16 cellular contexts compared by ENCODE assay signal in the genomic region with DNA sequence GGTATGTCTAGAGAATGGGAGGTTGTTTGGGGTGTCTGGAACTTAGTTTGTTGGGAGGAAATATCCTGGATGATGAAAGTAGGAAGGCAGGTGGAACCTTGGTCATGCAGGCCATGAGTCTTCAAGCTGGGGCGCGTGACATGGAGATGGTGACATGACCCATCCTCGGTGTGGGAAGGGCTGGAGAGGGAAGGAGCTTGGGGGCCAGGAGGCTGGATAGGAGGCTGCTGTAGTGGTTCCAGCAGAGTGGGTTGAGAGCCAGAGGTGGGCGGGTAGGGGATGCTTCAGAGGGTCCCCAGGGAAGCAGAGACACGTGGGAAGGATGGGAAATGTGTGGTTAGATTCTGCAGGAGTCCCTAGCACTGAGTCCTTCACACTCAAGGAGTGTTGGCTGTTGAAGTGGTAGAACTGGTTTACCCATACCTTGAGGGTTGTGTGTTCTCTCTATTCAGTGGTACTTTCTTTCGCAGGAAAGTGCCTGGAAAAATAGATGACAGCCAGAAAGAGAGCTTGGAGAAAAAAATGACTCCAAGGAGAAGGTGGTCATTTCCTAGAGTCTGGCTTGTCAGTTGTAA. TPM values are rescaled to one million over a fixed set of nuclear protein-coding genes. Genes with fewer than 3 reads are reported as not detected.
DNase-seq lines count a peak whose midpoint lies in the region; ATAC-seq and TF ChIP-seq lines count a peak whose summit lies in the region.
"Had no signal": no experiment of that assay in that cellular context is flagged by ENCODE, and none has a peak within 500 bp of the region (broad histone marks: within the 10 kb centered on the region; RNA-seq: fewer than 3 reads in every experiment).

No MANE protein-coding gene starts in this region.

- peaks cover 37 to 85% (median 80%) of the 10 kb centered on the region in 11 experiments for H3K9me3 ChIP-seq in BLaER1 treated with 17β-estradiol and CSF1 and Interleukin-3, amounts not matched to agents 10 nM and 100 nM (replicated peaks in 1 of 11)
- H3K9me3 ChIP-seq in lung (ENCODE audit: control insufficient read depth in 2 of 2, insufficient read depth in 1 of 2, low read length in 1 of 2) (peaks cover 0 to 2% of the 10 kb centered on the region in 2 donors), right cardiac atrium (ENCODE audit: control insufficient read depth, low read length) (no peaks in the 10 kb centered on the region)

- no peak overlapping the region for H3K9ac ChIP-seq in BLaER1 treated with 17β-estradiol and CSF1 and Interleukin-3, amounts not matched to agents 10 nM and 100 nM

- intact Hi-C loops in right cardiac atrium (cut with DNase I), result no loop called here

- H3K9me3 Mint-ChIP-seq in WTC11 (peaks cover 28% of the 10 kb centered on the region), HFFc6 (peaks cover 10% of the 10 kb centered on the region)
- H3K9me3 Mint-ChIP-seq: natural killer cell treated with Interleukin-12 subunit alpha and Interleukin-12 subunit beta and Interleukin-15 and Interleukin-18, amount 100 ng/mL, for 72 hours had no signal

- H3K4me1 ChIP-seq in BLaER1 treated with 17β-estradiol and CSF1 and Interleukin-3, amounts not matched to agents 10 nM and 100 nM, result peaks cover 0 to 9% (median 7%) of the 10 kb centered on the region in 10 experiments; a peak in 13 of 20 replicates
- peaks cover 0 to 1% of the 10 kb centered on the region in 2 donors for H3K4me1 ChIP-seq in lung (ENCODE audit: control insufficient read depth in 2 of 2, insufficient read depth in 2 of 2, low read length in 2 of 2)
- H3K4me1 ChIP-seq in right cardiac atrium (ENCODE audit: control insufficient read depth, insufficient read depth, low read length), result no peaks in the 10 kb centered on the region

- TF ChIP-seq RAD21 in Ishikawa (IDR thresholded peaks at IDR 0.05; ENCODE audit: low read depth), result no peak

- POLR2A ChIA-PET in WTC11 (lab: Charles Lee), result interaction anchor here (0.6 kb wide), 1 partner anchor 1439 kb away, joined by 3 read pairs; no protein-coding TSS in a partner anchor

- H3K36me3 ChIP-seq in BLaER1 treated with 17β-estradiol and CSF1 and Interleukin-3, amounts not matched to agents 10 nM and 100 nM, result peaks cover 46 to 87% (median 78%) of the 10 kb centered on the region in 11 experiments
- H3K36me3 ChIP-seq in lung (ENCODE audit: control insufficient read depth in 2 of 2, insufficient read depth in 2 of 2, low read length in 2 of 2), result no peaks in the 10 kb centered on the region

- H3K27me3 Mint-ChIP-seq in WTC11 (ENCODE audit: low read depth) (no peaks in the 10 kb centered on the region), HFFc6 (ENCODE audit: insufficient read depth) (no peaks in the 10 kb centered on the region)

- DNase-seq in WTC11 (ENCODE audit: low spot score) (no peak), lung (ENCODE audit: low spot score) (peak; percentile 63), right cardiac atrium (no peak), NCI-H524 (lab: John Stamatoyannopoulos, UW) (no peak), HFFc6 (no peak)
- DNase-seq in activated CD8-positive, alpha-beta memory T cell treated with anti-CD3 and anti-CD28 coated beads for 24 hours, result no peak
- DNase-seq: activated gamma-delta T cell; foreskin melanocyte; NCI-H1092 treated with DMSO at 0.1 percent for 48 hours; stimulated activated CD4-positive, alpha-beta T cell treated with anti-CD3 and anti-CD28 coated beads, Interleukin-4, amount 100 ng/mL, for 4 hours; T-helper 1 cell had no signal

- peaks cover 0 to 45% (median 0%) of the 10 kb centered on the region in 11 experiments; a peak in 7 of 22 replicates for H4K20me1 ChIP-seq in BLaER1 treated with 17β-estradiol and CSF1 and Interleukin-3, amounts not matched to agents 10 nM and 100 nM

- H3K36me3 Mint-ChIP-seq in WTC11 (peaks cover 29% of the 10 kb centered on the region), HFFc6 (ENCODE audit: low read depth) (peaks cover 22% of the 10 kb centered on the region)
- H3K36me3 Mint-ChIP-seq: natural killer cell treated with Interleukin-12 subunit alpha and Interleukin-12 subunit beta and Interleukin-15 and Interleukin-18, amount 100 ng/mL, for 72 hours had no signal

- H3K4me3 Mint-ChIP-seq in WTC11 (no peak overlapping the region), HFFc6 (no peak overlapping the region)
- H3K4me3 Mint-ChIP-seq: CD14-positive monocyte; natural killer cell treated with Interleukin-12 subunit alpha and Interleukin-12 subunit beta and Interleukin-15 and Interleukin-18, amount 100 ng/mL, for 72 hours had no signal

- H3K27me3 ChIP-seq in BLaER1 treated with 17β-estradiol and CSF1 and Interleukin-3, amounts not matched to agents 10 nM and 100 nM, result no peaks in the 10 kb centered on the region
- H3K27me3 ChIP-seq in lung (ENCODE audit: control insufficient read depth, insufficient read depth), result no peaks in the 10 kb centered on the region
- H3K27me3 ChIP-seq in right cardiac atrium (ENCODE audit: control insufficient read depth, insufficient read depth), result no peaks in the 10 kb centered on the region

- ATAC-seq in WTC11, result peak; percentile 45; the same call in 1 of the 2 replicates
- peak; percentile 53 for ATAC-seq in lung (ENCODE audit: insufficient read depth, low FRiP score)
- ATAC-seq in right cardiac atrium, result no peak
- ATAC-seq: HCT116; natural killer cell treated with Interleukin-12 subunit alpha and Interleukin-12 subunit beta and Interleukin-15 and Interleukin-18, amount 100 ng/mL, for 72 hours had no signal

- peak overlapping the region; percentile 39; the same call in 1 of the 2 replicates for H3K27ac Mint-ChIP-seq in WTC11
- no peak overlapping the region; the same call in 1 of the 2 replicates for H3K27ac Mint-ChIP-seq in HFFc6
- H3K27ac Mint-ChIP-seq: CD14-positive monocyte; natural killer cell treated with Interleukin-12 subunit alpha and Interleukin-12 subunit beta and Interleukin-15 and Interleukin-18, amount 100 ng/mL, for 72 hours had no signal

- CTCF ChIA-PET in WTC11 (lab: Charles Lee), result interaction anchor here (1.3 to 3.3 kb wide), 2 partner anchors 69 to 179 kb away, joined by 6 to 25 read pairs; no protein-coding TSS in a partner anchor

- H3K4me3 ChIP-seq in BLaER1 treated with 17β-estradiol and CSF1 and Interleukin-3, amounts not matched to agents 10 nM and 100 nM, result no peak overlapping the region
- no peak overlapping the region for H3K4me3 ChIP-seq in lung
- H3K4me3 ChIP-seq in right cardiac atrium (ENCODE audit: low read length), result no peak overlapping the region

- peak overlapping the region in 7 of 11 experiments; percentile 24 to 54 (median 42); a peak in 11 of 22 replicates for H3K4me2 ChIP-seq in BLaER1 treated with 17β-estradiol and CSF1 and Interleukin-3, amounts not matched to agents 10 nM and 100 nM

- no peak for TF ChIP-seq EP300 in Ishikawa (IDR thresholded peaks at IDR 0.05; ENCODE audit: borderline replicate concordance)

- no peak overlapping the region for H3K27ac ChIP-seq in BLaER1 treated with 17β-estradiol and CSF1 and Interleukin-3, amounts not matched to agents 10 nM and 100 nM
- no peak overlapping the region for H3K27ac ChIP-seq in lung (ENCODE audit: low read depth in 1 of 2, low read length in 1 of 2)
- no peak overlapping the region for H3K27ac ChIP-seq in right cardiac atrium (ENCODE audit: low read length)

- TF ChIP-seq CTCF in WTC11 (IDR thresholded peaks at IDR 0.05), result no peak
- TF ChIP-seq CTCF in lung (IDR thresholded peaks at IDR 0.05; ENCODE audit: control extremely low read depth, extremely low read depth), result no peak
- TF ChIP-seq CTCF in HFFc6 (IDR thresholded peaks at IDR 0.05), result no peak

- WGBS in lung, 2 donors, result 75 to 77% methylated on average over 6 of the region's 6 CpGs
- WGBS in right cardiac atrium, result 87% methylated on average over 6 of the region's 6 CpGs

- H3K4me1 Mint-ChIP-seq in WTC11, result peaks cover 49% of the 10 kb centered on the region
- 0 out of 2 replicates have a peak, but pooled peaks cover 5% of the 10 kb centered on the region for H3K4me1 Mint-ChIP-seq in HFFc6 (ENCODE audit: low read depth)

TF ChIP-seq in Ishikawa, 13 proteins besides CTCF, POLR2A, EP300 and RAD21:
- TF ChIP-seq TEAD4 (IDR thresholded peaks at IDR 0.05) (no peak), NFIC (IDR thresholded peaks at IDR 0.05) (0 out of 2 replicates have a peak, but pooled peaks have one; percentile 27)
TF ChIP-seq in Ishikawa: peak in this region for 1.

TF ChIP-seq in WTC11, 78 proteins besides CTCF, POLR2A, EP300 and RAD21 (continues in another document):
- TF ChIP-seq, protein P1, sequence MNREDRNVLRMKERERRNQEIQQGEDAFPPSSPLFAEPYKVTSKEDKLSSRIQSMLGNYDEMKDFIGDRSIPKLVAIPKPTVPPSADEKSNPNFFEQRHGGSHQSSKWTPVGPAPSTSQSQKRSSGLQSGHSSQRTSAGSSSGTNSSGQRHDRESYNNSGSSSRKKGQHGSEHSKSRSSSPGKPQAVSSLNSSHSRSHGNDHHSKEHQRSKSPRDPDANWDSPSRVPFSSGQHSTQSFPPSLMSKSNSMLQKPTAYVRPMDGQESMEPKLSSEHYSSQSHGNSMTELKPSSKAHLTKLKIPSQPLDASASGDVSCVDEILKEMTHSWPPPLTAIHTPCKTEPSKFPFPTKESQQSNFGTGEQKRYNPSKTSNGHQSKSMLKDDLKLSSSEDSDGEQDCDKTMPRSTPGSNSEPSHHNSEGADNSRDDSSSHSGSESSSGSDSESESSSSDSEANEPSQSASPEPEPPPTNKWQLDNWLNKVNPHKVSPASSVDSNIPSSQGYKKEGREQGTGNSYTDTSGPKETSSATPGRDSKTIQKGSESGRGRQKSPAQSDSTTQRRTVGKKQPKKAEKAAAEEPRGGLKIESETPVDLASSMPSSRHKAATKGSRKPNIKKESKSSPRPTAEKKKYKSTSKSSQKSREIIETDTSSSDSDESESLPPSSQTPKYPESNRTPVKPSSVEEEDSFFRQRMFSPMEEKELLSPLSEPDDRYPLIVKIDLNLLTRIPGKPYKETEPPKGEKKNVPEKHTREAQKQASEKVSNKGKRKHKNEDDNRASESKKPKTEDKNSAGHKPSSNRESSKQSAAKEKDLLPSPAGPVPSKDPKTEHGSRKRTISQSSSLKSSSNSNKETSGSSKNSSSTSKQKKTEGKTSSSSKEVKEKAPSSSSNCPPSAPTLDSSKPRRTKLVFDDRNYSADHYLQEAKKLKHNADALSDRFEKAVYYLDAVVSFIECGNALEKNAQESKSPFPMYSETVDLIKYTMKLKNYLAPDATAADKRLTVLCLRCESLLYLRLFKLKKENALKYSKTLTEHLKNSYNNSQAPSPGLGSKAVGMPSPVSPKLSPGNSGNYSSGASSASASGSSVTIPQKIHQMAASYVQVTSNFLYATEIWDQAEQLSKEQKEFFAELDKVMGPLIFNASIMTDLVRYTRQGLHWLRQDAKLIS (CRISPR knock-in tag; IDR thresholded peaks at IDR 0.05; ENCODE audit: borderline replicate concordance), result no peak

RNA-seq across cellular contexts. Expression of a gene that starts 56.8 kb away (rescaled TPM):
- total RNA-seq in WTC11 (2021) (12.6 to 14.5 TPM (median 14.5 TPM) in 3 replicates), lung (10 to 100 TPM in 1 of 2 donors, 1 to 10 TPM in 1; 9.7 to 10.1 TPM), right cardiac atrium (1 to 10 TPM; 3.0 to 7.0 (median 3.6) TPM)
- polyA plus RNA-seq in lung (10 to 100 TPM in 1 of 2 donors, 1 to 10 TPM in 1; 2.2 to 14.3 TPM), right cardiac atrium (1.8 TPM)
- total RNA-seq in HFFc6 (2021; fragmentation: NEBNext Ultra II Directional; extraction: Animal tissue kit (Norgen Biotek cat#: 25700)), result 1 to 10 TPM; 5.2 to 6.5 (median 5.6) TPM

Comparison
In these comparisons a context has a peak if more than half of its experiments do, and no peak if none do; other contexts are left out.
1. ATAC-seq: peak in WTC11 (single experiment) and lung (single experiment); none in right cardiac atrium (0 of 2).